ENCODE assay signal across 1 cellular context in the genomic region with DNA sequence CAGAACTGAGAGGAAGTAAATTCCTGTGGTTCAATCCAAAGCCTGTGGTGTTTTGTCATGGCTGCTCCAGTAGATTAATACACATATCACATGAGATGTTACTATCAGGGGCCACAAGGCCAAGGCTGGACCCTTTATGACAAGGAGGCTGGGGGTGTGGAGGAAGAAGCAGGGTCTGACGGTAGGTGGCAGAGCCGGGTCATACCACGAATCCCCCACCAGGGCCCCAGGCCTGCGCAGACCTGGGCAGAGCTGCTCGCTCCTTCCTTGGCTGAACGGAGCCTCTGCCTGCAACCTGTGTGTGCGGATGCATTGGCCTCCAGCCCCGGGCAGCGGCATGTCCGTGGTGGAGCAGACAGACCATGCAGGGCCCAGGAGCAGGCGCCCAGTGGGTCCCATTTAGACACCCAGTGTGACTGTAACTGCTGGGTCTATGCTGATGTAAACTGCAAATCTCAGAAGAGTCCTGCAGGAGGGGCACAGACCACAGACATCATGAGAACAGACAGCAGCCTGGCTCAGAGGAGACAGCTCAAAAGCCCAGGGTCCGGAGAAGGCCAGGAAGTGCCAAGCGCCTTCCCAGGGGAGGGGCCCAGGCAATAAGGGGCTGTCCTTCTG.
TF ChIP-seq lines count a peak whose summit lies in the region.

No MANE protein-coding gene starts in this region.

TF ChIP-seq in GM23338, 12 proteins besides CTCF, POLR2A, EP300 and RAD21 (continued from another document):
- no peak for TF ChIP-seq REST (IDR thresholded peaks at IDR 0.05; ENCODE audit: unreplicated experiment)
- no peak for TF ChIP-seq POLR2AphosphoS5 (IDR thresholded peaks at IDR 0.05; ENCODE audit: low read depth)
- no peak for TF ChIP-seq ZNF114 (CRISPR knock-in tag; IDR thresholded peaks at IDR 0.05)
- TF ChIP-seq JUNB (IDR thresholded peaks at IDR 0.05; ENCODE audit: unreplicated experiment): no peak
- no peak for TF ChIP-seq NANOG (IDR thresholded peaks at IDR 0.05; ENCODE audit: borderline replicate concordance)
